ENCODE assay signal across 15 cellular contexts in the genomic region with DNA sequence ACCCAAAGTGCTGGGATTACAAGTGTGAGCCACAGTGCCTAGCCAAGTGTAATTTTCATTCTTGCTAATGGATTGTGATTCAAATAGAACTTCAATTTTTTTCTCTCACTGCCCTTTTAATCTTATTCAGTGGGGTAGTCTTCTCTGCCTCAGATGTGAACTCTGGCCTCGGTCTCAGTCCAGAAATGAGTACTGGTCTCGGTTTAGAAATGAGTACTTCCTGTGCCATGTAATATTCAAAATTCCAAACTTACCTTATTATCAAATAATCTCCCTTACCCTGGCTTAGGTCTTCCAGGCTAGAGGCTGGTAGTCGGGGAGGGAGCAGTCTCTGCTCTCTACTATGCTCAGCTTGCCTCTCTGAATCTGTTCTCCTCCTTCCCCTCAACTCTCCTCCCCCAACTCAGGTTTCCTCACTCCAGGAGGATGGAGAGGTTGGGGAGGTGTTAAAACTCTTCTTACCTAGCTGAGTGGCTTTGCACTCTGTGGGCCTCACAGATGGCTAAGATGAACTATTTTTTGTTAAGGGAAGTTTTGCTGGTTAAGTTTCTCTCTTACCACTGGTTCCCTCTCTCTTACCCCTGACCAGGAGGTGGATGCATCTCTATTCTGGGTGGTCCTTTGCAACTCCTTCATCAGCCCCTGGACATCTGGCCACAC. TPM values are rescaled to one million over a fixed set of nuclear protein-coding genes. Genes with fewer than 3 reads are reported as not detected.
DNase-seq lines count a peak whose midpoint lies in the region; ATAC-seq and TF ChIP-seq lines count a peak whose summit lies in the region.
"Had no signal": no experiment of that assay in that cellular context is flagged by ENCODE, and none has a peak within 500 bp of the region (broad histone marks: within the 10 kb centered on the region; RNA-seq: fewer than 3 reads in every experiment).

No MANE protein-coding gene starts in this region.

- TF ChIP-seq CTCF in type B pancreatic cell (conservative IDR thresholded peaks at IDR 0.05), result no peak

- DNase-seq in stimulated activated naive CD8-positive, alpha-beta T cell treated with anti-CD3 and anti-CD28 coated beads, Interleukin-15, Interleukin-2, amounts not matched to agents 100 U/mL and 50 U/mL, for 24 hours, result no peak
- no peak for DNase-seq in T-helper 17 cell
- no peak for DNase-seq in type B pancreatic cell (ENCODE audit: extremely low spot score, unreplicated experiment)
- DNase-seq in NCI-H2029 treated with DMSO at 0.1 percent for 48 hours (lab: John Stamatoyannopoulos, UW), result no peak
- DNase-seq: heart left ventricle, Karpas-422, naive B cell, NCI-H146, NCI-H526 treated with DMSO at 0.1 percent for 48 hours, SHP77 had no signal

- no peaks in the 10 kb centered on the region for H3K4me1 Mint-ChIP-seq in stimulated activated naive CD8-positive, alpha-beta T cell treated with anti-CD3 and anti-CD28 coated beads, Interleukin-15, Interleukin-2, amounts not matched to agents 100 ng/mL and 50 ng/mL, for 24 hours (ENCODE audit: low read depth)
- peaks cover 8% of the 10 kb centered on the region for H3K4me1 Mint-ChIP-seq in T-helper 17 cell
- peaks cover 11% of the 10 kb centered on the region for H3K4me1 Mint-ChIP-seq in type B pancreatic cell (ENCODE audit: unreplicated experiment)
- H3K4me1 Mint-ChIP-seq: naive B cell had no signal

- H3K9me3 Mint-ChIP-seq in stimulated activated naive CD8-positive, alpha-beta T cell treated with anti-CD3 and anti-CD28 coated beads, Interleukin-15, Interleukin-2, amounts not matched to agents 100 ng/mL and 50 ng/mL, for 24 hours, result no peaks in the 10 kb centered on the region
- peaks cover 12% of the 10 kb centered on the region for H3K9me3 Mint-ChIP-seq in type B pancreatic cell
- H3K9me3 Mint-ChIP-seq: naive B cell had no signal

- H3K4me3 Mint-ChIP-seq in stimulated activated naive CD8-positive, alpha-beta T cell treated with anti-CD3 and anti-CD28 coated beads, Interleukin-15, Interleukin-2, amounts not matched to agents 100 ng/mL and 50 ng/mL, for 24 hours, result no peak overlapping the region
- no peak overlapping the region for H3K4me3 Mint-ChIP-seq in T-helper 17 cell
- peak overlapping the region; percentile 57 for H3K4me3 Mint-ChIP-seq in type B pancreatic cell
- H3K4me3 Mint-ChIP-seq: naive B cell had no signal

- H3K36me3 Mint-ChIP-seq in stimulated activated naive CD8-positive, alpha-beta T cell treated with anti-CD3 and anti-CD28 coated beads, Interleukin-15, Interleukin-2, amounts not matched to agents 100 ng/mL and 50 ng/mL, for 24 hours (ENCODE audit: low read depth), result no peaks in the 10 kb centered on the region
- peaks cover 10% of the 10 kb centered on the region for H3K36me3 Mint-ChIP-seq in T-helper 17 cell (ENCODE audit: low read depth)
- no peaks in the 10 kb centered on the region for H3K36me3 Mint-ChIP-seq in type B pancreatic cell
- H3K36me3 Mint-ChIP-seq: naive B cell had no signal

- no peaks in the 10 kb centered on the region for H3K9me3 ChIP-seq in T-helper 17 cell (ENCODE audit: control insufficient read depth, low read length, poor library complexity, severe bottlenecking)
- H3K9me3 ChIP-seq: heart left ventricle had no signal

- H3K27me3 Mint-ChIP-seq in stimulated activated naive CD8-positive, alpha-beta T cell treated with anti-CD3 and anti-CD28 coated beads, Interleukin-15, Interleukin-2, amounts not matched to agents 100 ng/mL and 50 ng/mL, for 24 hours, result peaks cover 21% of the 10 kb centered on the region
- H3K27me3 Mint-ChIP-seq in T-helper 17 cell (peaks cover 60% of the 10 kb centered on the region), type B pancreatic cell (peaks cover 7% of the 10 kb centered on the region)

- H3K27ac Mint-ChIP-seq in stimulated activated naive CD8-positive, alpha-beta T cell treated with anti-CD3 and anti-CD28 coated beads, Interleukin-15, Interleukin-2, amounts not matched to agents 100 ng/mL and 50 ng/mL, for 24 hours, result peak overlapping the region; percentile 51
- H3K27ac Mint-ChIP-seq in T-helper 17 cell, result peak overlapping the region; percentile 49
- peak overlapping the region; percentile 93 for H3K27ac Mint-ChIP-seq in type B pancreatic cell

- ATAC-seq in stimulated activated naive CD8-positive, alpha-beta T cell treated with anti-CD3 and anti-CD28 coated beads, Interleukin-15, Interleukin-2, amounts not matched to agents 100 U/mL and 50 U/mL, for 24 hours, result no peak
- ATAC-seq in HG02884 (IDR thresholded peaks at IDR 0.05; ENCODE audit: unreplicated experiment) (peak; percentile 84), T-helper 17 cell (no peak), HG02763 (IDR thresholded peaks at IDR 0.05; ENCODE audit: unreplicated experiment) (no peak), GM18861 (IDR thresholded peaks at IDR 0.05; ENCODE audit: unreplicated experiment) (no peak)
- ATAC-seq: heart left ventricle had no signal

RNA-seq across cellular contexts. Expression of a gene that starts 4.8 kb away (rescaled TPM):
- total RNA-seq in T-helper 17 cell (not detected), type B pancreatic cell (ENCODE audit: low replicate concordance) (not detected in 2 replicates)
- total RNA-seq: renal cortical epithelial cell had no signal

RNA-seq across cellular contexts. Expression of a gene that starts 13.4 kb away (rescaled TPM):
- total RNA-seq in T-helper 17 cell, result under 1 TPM in 1 of 2 donors, not detected in 1; 0.07 TPM
- total RNA-seq in type B pancreatic cell (ENCODE audit: low replicate concordance), result 36.4 and 44.3 TPM in 2 replicates
- total RNA-seq: renal cortical epithelial cell had no signal

RNA-seq across cellular contexts. Expression of a gene that starts 33.5 kb away (rescaled TPM):
- 100 to 1,000 TPM; 515 to 717 TPM for total RNA-seq in T-helper 17 cell
- total RNA-seq in type B pancreatic cell (ENCODE audit: low replicate concordance), result 138 and 208 TPM in 2 replicates

RNA-seq across cellular contexts. Expression of a gene that starts 58.9 kb away (rescaled TPM):
- total RNA-seq in T-helper 17 cell (1 to 10 TPM; 4.6 to 6.3 TPM), type B pancreatic cell (ENCODE audit: low replicate concordance) (1.0 and 2.8 TPM in 2 replicates)

Comparison
In these comparisons a context has a peak if more than half of its experiments do, and no peak if none do; other contexts are left out.
1. RNA of a gene that starts 13.4 kb away (total RNA-seq): 36.4 to 44.3 TPM in type B pancreatic cell; 0.07 TPM in T-helper 17 cell; every median in the first group is over 10 times any median in the second.
2. Peak in every context shown above with its lines, with median percentiles within 50 percentile points of each other: H3K27ac Mint-ChIP-seq.